Comparison of ENCODE assay signal across 9 cellular contexts in the genomic region with DNA sequence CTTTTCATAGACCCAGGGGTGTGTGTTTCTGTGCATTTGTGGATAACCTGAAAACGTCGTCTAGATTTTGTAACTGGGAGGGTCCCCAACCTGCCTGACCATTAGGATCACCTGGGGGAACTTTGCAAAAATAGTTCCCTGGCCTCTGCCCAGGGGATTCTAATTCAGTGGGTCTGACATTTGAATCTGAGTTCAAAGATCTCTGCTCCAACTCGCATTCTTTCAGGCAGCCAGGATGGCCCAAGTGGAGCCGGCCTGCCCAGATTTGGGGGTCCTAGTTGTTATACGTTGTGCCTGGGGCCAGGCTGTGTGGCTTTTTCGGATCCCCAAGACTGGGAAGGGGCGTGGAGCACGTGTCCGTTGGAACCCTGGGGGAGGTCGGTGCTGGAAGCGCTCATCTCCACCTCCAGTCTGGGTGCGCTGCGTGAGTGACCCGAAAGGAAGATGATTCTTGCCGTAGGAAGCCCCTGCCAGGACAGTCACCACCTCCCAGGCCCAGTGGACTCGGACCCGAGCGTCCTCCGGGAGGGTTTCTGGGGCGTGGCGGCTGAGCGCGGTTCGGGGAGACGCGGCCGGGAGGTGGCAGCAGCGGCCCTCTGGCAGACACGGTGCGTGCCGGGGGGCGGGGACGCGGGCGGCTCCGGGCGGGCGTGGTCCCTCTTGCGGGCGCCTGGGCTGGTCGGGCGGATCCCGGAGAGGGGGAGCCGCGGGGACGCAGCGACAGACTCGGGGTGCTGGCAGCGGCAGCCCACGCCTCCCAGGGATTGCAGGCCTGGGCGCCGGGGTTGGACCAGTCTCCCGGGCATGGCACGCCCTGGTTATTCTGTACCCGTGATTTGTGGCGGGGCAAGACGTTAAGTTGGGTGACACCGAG. TPM values are rescaled to one million over a fixed set of nuclear protein-coding genes. Genes with fewer than 3 reads are reported as not detected.
DNase-seq lines count a peak whose midpoint lies in the region; ATAC-seq and TF ChIP-seq lines count a peak whose summit lies in the region.
"Had no signal": no experiment of that assay in that cellular context is flagged by ENCODE, and none has a peak within 500 bp of the region (broad histone marks: within the 10 kb centered on the region; RNA-seq: fewer than 3 reads in every experiment).

No MANE protein-coding gene starts in this region.

- CTCF ChIA-PET in CD8-positive, alpha-beta T cell (lab: Charles Lee): interaction anchor here (0.6 to 19.7 kb wide), 6 partner anchors 10 to 266 kb away, joined by 3 to 481 read pairs (median 11); a partner anchor contains a TSS
- CTCF ChIA-PET in PC-9 (lab: Charles Lee): no interaction called here

- no peaks in the 10 kb centered on the region for H4K20me1 ChIP-seq in PC-9 (ENCODE audit: insufficient read depth)

- POLR2A ChIA-PET in CD8-positive, alpha-beta T cell (lab: Charles Lee): no interaction called here
- POLR2A ChIA-PET in PC-9 (lab: Charles Lee; ENCODE audit: unreplicated experiment): no interaction called here

- H3K4me3 Mint-ChIP-seq in CD8-positive, alpha-beta T cell: peak overlapping the region; percentile 75
- peak overlapping the region; percentile 73 for H3K4me3 Mint-ChIP-seq in natural killer cell

- H3K4me1 ChIP-seq in CD8-positive, alpha-beta T cell (ENCODE audit: insufficient read depth, low read length): peaks cover 6% of the 10 kb centered on the region
- peaks cover 27% of the 10 kb centered on the region for H3K4me1 ChIP-seq in PC-9 (replicated peaks; ENCODE audit: insufficient read depth)

- H3K36me3 Mint-ChIP-seq in CD8-positive, alpha-beta T cell: peaks cover 2% of the 10 kb centered on the region
- H3K36me3 Mint-ChIP-seq in natural killer cell: peaks cover 7% of the 10 kb centered on the region

- BruUV-seq in PC-9 (replicated peaks; lab: Mats Ljungman, UMichigan): no TSS peak

- peak; percentile 82 for TF ChIP-seq CTCF in CD8-positive, alpha-beta T cell (IDR thresholded peaks at IDR 0.05)
- TF ChIP-seq CTCF in PC-9 (conservative IDR thresholded peaks at IDR 0.05) (peak; percentile 79), natural killer cell (IDR thresholded peaks at IDR 0.05) (peak; percentile 79)

- no peaks in the 10 kb centered on the region for H3K79me2 ChIP-seq in PC-9 (ENCODE audit: low read depth)

- peak overlapping the region; percentile 53 for H3K4me3 ChIP-seq in CD8-positive, alpha-beta T cell (ENCODE audit: low read depth, low read length)
- peak overlapping the region; percentile 65 for H3K4me3 ChIP-seq in PC-9

- DNase-seq in CD8-positive, alpha-beta T cell: peak; percentile 62 to 91 (median 83)
- peak; percentile 46 to 80 for DNase-seq in PC-9
- DNase-seq in activated T-helper 1 cell treated with anti-CD3 and anti-CD28 coated beads, Interleukin-2, amount 50 U/mL, for 16 hours (ENCODE audit: low read depth in 1 of 2, low spot score in 1 of 2): peak; percentile 65 to 72
- peak; percentile 49 for DNase-seq in fibroblast of peridontal ligament (ENCODE audit: extremely low read depth)
- peak; percentile 73 for DNase-seq in natural killer cell
- DNase-seq in stimulated activated naive CD4-positive, alpha-beta T cell treated with Interleukin-2 at 50 U/mL for 16 hours (lab: John Stamatoyannopoulos, UW): peak; percentile 79

- H3K9me2 ChIP-seq in PC-9 (ENCODE audit: insufficient read depth): 0 out of 2 replicates have a peak, but pooled peaks cover 3% of the 10 kb centered on the region

- peak overlapping the region; percentile 99 for H3K4me2 ChIP-seq in PC-9

- no peaks in the 10 kb centered on the region for H3K27me3 Mint-ChIP-seq in CD8-positive, alpha-beta T cell (ENCODE audit: low read depth)
- H3K27me3 Mint-ChIP-seq in natural killer cell (ENCODE audit: low read depth in 2 of 2): peaks cover 4 to 6% of the 10 kb centered on the region in 2 donors

- no peaks in the 10 kb centered on the region for H3K9me3 Mint-ChIP-seq in CD8-positive, alpha-beta T cell
- no peaks in the 10 kb centered on the region for H3K9me3 Mint-ChIP-seq in natural killer cell

- no peaks in the 10 kb centered on the region for H3K36me3 ChIP-seq in CD8-positive, alpha-beta T cell (ENCODE audit: insufficient read depth, low read length)
- no peaks in the 10 kb centered on the region for H3K36me3 ChIP-seq in PC-9 (ENCODE audit: low read depth)

- peak overlapping the region; percentile 98 for H2AFZ ChIP-seq in PC-9

- ATAC-seq in CD8-positive, alpha-beta T cell: peak; percentile 99
- peak; percentile 97 for ATAC-seq in GM19438 (IDR thresholded peaks at IDR 0.05; ENCODE audit: low read depth, unreplicated experiment)
- ATAC-seq in HG03521 (IDR thresholded peaks at IDR 0.05; ENCODE audit: unreplicated experiment): peak; percentile 90
- ATAC-seq in natural killer cell: peak; percentile 94 to 98 (median 97)

- H3K27me3 ChIP-seq in CD8-positive, alpha-beta T cell (ENCODE audit: insufficient read depth, low read length): no peaks in the 10 kb centered on the region
- no peaks in the 10 kb centered on the region for H3K27me3 ChIP-seq in PC-9 (ENCODE audit: insufficient read depth, low read depth)

- no peak overlapping the region for H3K27ac Mint-ChIP-seq in CD8-positive, alpha-beta T cell
- peak overlapping the region; percentile 28 to 38 for H3K27ac Mint-ChIP-seq in natural killer cell

- H3K9me3 ChIP-seq in CD8-positive, alpha-beta T cell (ENCODE audit: low read length): no peaks in the 10 kb centered on the region
- H3K9me3 ChIP-seq in PC-9 (ENCODE audit: insufficient read depth, low read depth): no peaks in the 10 kb centered on the region

- H3K4me1 Mint-ChIP-seq in CD8-positive, alpha-beta T cell (ENCODE audit: low read depth): peaks cover 14% of the 10 kb centered on the region
- H3K4me1 Mint-ChIP-seq in natural killer cell: peaks cover 12 to 13% of the 10 kb centered on the region in 2 donors

- H3K27ac ChIP-seq in CD8-positive, alpha-beta T cell (ENCODE audit: low read depth, low read length): no peak overlapping the region
- H3K27ac ChIP-seq in PC-9: no peak overlapping the region

- intact Hi-C loops in CD8-positive, alpha-beta T cell (cut with DNase I, micrococcal nuclease): loop anchor here (1.0 to 10.0 kb wide), 10 partner anchors 10 to 1507 kb away; a partner anchor contains a TSS
- intact Hi-C loops in PC-9 (cut with micrococcal nuclease; ENCODE audit: unreplicated experiment): loop anchor here (1.0 to 10.0 kb wide), 6 partner anchors 92 to 999 kb away; no protein-coding TSS in a partner anchor
- intact Hi-C loops in natural killer cell (cut with micrococcal nuclease): loop anchor here (1.0 kb wide), 1 partner anchor 164 kb away; no protein-coding TSS in a partner anchor

- H3F3A ChIP-seq in PC-9 (ENCODE audit: insufficient read depth, low read depth): peaks cover 14% of the 10 kb centered on the region

RNA-seq across cellular contexts. Expression of a gene that starts 29.2 kb away (rescaled TPM):
- not detected for total RNA-seq in CD8-positive, alpha-beta T cell
- total RNA-seq in PC-9 (2021) (not detected in 2 replicates), natural killer cell (not detected)
- total RNA-seq: renal cortical epithelial cell had no signal
